In the genomic region with DNA sequence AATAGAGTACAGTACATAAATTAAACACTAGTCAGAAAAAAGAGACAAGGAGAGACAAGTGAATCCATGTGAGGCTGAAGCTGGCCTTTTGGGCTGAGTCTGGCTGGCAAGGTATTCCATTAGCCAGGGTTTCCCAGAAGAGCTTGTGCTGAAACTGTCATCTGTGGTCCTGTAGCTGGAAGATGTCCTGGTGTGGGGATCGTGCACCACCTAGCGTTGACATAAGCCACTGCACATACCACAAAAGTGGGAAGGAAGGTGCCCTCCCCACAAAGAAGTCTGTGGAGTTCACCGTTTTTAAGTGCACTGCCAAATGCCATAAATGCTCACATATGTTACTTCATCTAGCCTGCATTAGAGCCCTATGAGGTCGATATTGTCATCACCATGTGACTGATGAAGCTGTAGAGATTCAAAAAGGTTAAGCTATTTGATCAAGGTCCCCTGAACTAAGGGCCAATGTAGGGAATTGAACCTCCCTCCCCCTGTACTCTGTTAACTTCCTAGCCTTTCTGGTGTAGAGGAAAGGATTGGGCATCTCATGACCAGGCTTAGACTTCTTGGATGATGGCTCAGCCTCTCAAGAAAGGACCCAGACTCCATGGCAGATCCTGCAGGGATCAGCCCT, we compare ENCODE assay signal across 8 cellular contexts. TPM values are rescaled to one million over a fixed set of nuclear protein-coding genes. Genes with fewer than 3 reads are reported as not detected.
DNase-seq lines count a peak whose midpoint lies in the region; ATAC-seq and TF ChIP-seq lines count a peak whose summit lies in the region.

No MANE protein-coding gene starts in this region.

- H2AFZ ChIP-seq in fibroblast of lung (ENCODE audit: low read length), result no peak overlapping the region

- no peaks in the 10 kb centered on the region for H3K27me3 ChIP-seq in fibroblast of lung (ENCODE audit: control insufficient read depth, insufficient read depth, low read length)

- no peak overlapping the region for H3K4me3 ChIP-seq in fibroblast of lung (replicated peaks in 1 of 4; ENCODE audit: control extremely low read depth in 1 of 4, insufficient read depth in 1 of 4, low read depth in 3 of 4, low read length in 4 of 4)

- no peaks in the 10 kb centered on the region for H3K4me1 Mint-ChIP-seq in nephron

- H3K27me3 Mint-ChIP-seq in nephron (ENCODE audit: low read depth), result peaks cover 43% of the 10 kb centered on the region

- no peaks in the 10 kb centered on the region for H3K9me3 Mint-ChIP-seq in nephron

- H3K9ac ChIP-seq in fibroblast of lung (ENCODE audit: insufficient read depth, low read length), result no peak overlapping the region

- H3K27ac Mint-ChIP-seq in nephron, result no peak overlapping the region

- H3K4me1 ChIP-seq in fibroblast of lung (ENCODE audit: control insufficient read depth, extremely low read depth, insufficient read depth, low read length), result no peaks in the 10 kb centered on the region

- H3K27ac ChIP-seq in fibroblast of lung (ENCODE audit: insufficient read depth, low read length), result no peak overlapping the region

- H3K4me2 ChIP-seq in fibroblast of lung (ENCODE audit: extremely low read depth, insufficient read depth, low read length), result no peak overlapping the region

- DNase-seq in AML-193 (lab: John Stamatoyannopoulos, UW), result peak; percentile 45 to 49
- peak; percentile 18 for DNase-seq in NCI-H82 treated with DMSO at 0.1 percent for 48 hours (lab: John Stamatoyannopoulos, UW; ENCODE audit: unreplicated experiment)
- peak; percentile 40 for DNase-seq in activated T-cell treated with anti-CD3 and anti-CD28 coated beads for 48 hours (ENCODE audit: low read depth)
- DNase-seq in fibroblast of lung (ENCODE audit: low read depth in 2 of 2), result peak; percentile 52 to 70
- DNase-seq in superior temporal gyrus (ENCODE audit: extremely low spot score), result peak; percentile 84

- H3K4me3 Mint-ChIP-seq in nephron, result no peak overlapping the region

- H3K36me3 ChIP-seq in fibroblast of lung (ENCODE audit: control insufficient read depth, insufficient read depth, low read length), result no peaks in the 10 kb centered on the region

- ATAC-seq in GM19023 (IDR thresholded peaks at IDR 0.05; ENCODE audit: unreplicated experiment) (peak; percentile 91), HG03521 (IDR thresholded peaks at IDR 0.05; ENCODE audit: unreplicated experiment) (peak; percentile 70)

- no peaks in the 10 kb centered on the region for H3K79me2 ChIP-seq in fibroblast of lung (ENCODE audit: control insufficient read depth, insufficient read depth, low read length)

- H3K9me3 ChIP-seq in fibroblast of lung (ENCODE audit: control insufficient read depth, insufficient read depth, low read depth, low read length), result no peaks in the 10 kb centered on the region

- peak; percentile 93 to 97 for TF ChIP-seq CTCF in fibroblast of lung (conservative IDR thresholded peaks at IDR 0.05 in 1 of 2, IDR thresholded peaks at IDR 0.05 in 1 of 2; ENCODE audit: low read depth in 1 of 2, low read length in 2 of 2)
- TF ChIP-seq CTCF in nephron (IDR thresholded peaks at IDR 0.05; ENCODE audit: unreplicated experiment in 3 of 3), result peak; percentile 93 to 96 (median 94)

- H4K20me1 ChIP-seq in fibroblast of lung (ENCODE audit: control insufficient read depth, extremely low read depth, insufficient read depth, low read length), result no peaks in the 10 kb centered on the region

- H3K36me3 Mint-ChIP-seq in nephron (ENCODE audit: low read depth), result no peaks in the 10 kb centered on the region

RNA-seq across cellular contexts. Expression of a gene that starts 31.9 kb away (rescaled TPM):
- total RNA-seq in fibroblast of lung, result under 0.01 and 0.83 TPM in 2 replicates
- 0.15 and 0.25 TPM in 2 replicates for polyA plus RNA-seq in fibroblast of lung
- polyA plus RNA-seq in fibroblast of lung (2012), result 0.24 and 0.58 TPM in 2 replicates
- polyA minus RNA-seq in fibroblast of lung (ENCODE audit: low replicate concordance), result 0.70 TPM in 1 of 2 replicates, not detected in the other

RNA-seq across cellular contexts. Expression of a gene that starts 47.1 kb away (rescaled TPM):
- total RNA-seq in fibroblast of lung, result under 0.01 and 0.17 TPM in 2 replicates
- 0.05 and 0.07 TPM in 2 replicates for polyA plus RNA-seq in fibroblast of lung
- polyA plus RNA-seq in fibroblast of lung (2012), result 0.06 TPM in 1 of 2 replicates, not detected in the other
- not detected in 2 replicates for polyA minus RNA-seq in fibroblast of lung (ENCODE audit: low replicate concordance)

Comparison
In these comparisons a context has a peak if more than half of its experiments do, and no peak if none do; other contexts are left out.
1. DNase-seq: peak in every context shown above with its lines; median percentile 84 in superior temporal gyrus; 61 in fibroblast of lung; 47 in AML-193; 40 in activated T-cell treated with anti-CD3 and anti-CD28 coated beads for 48 hours; 18 in NCI-H82 treated with DMSO at 0.1 percent for 48 hours.